9 cellular contexts compared by ENCODE assay signal in the genomic region with DNA sequence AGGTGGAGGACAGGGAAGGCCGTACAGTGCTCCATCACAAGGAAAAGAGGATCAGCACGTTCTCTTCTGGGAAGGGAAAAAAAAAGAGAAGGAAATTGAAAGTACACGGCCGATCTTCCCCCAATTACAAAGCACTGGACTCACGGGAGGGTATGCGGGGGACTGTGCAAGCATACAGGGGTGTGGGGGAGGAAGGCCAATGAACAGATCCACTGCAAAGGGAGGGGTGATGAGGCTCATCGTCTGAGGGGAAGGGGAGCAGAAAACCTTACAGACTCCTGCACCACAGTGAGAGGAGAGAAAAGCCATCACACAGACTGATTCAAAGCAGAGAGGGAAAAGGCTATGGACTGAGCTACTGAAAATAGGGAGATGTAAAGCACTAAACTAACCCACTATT. TPM values are rescaled to one million over a fixed set of nuclear protein-coding genes. Genes with fewer than 3 reads are reported as not detected.
DNase-seq lines count a peak whose midpoint lies in the region; ATAC-seq, FAIRE-seq and TF ChIP-seq lines count a peak whose summit lies in the region.
"Had no signal": no experiment of that assay in that cellular context is flagged by ENCODE, and none has a peak within 500 bp of the region (broad histone marks: within the 10 kb centered on the region; RNA-seq: fewer than 3 reads in every experiment).

No MANE protein-coding gene starts in this region.

- DNase-seq in GM18507 (ENCODE audit: extremely low spot score, insufficient read length, low read depth) (no peak), SK-N-MC (ENCODE audit: low read depth, low spot score) (no peak), fibroblast of mammary gland (ENCODE audit: low read depth) (no peak), skeletal muscle cell (ENCODE audit: low read depth) (no peak), GM12892 (ENCODE audit: insufficient read length) (no peak), foreskin keratinocyte (no peak), posterior cingulate gyrus (no peak)
- DNase-seq: NCI-H2171 treated with DMSO at 0.1 percent for 48 hours had no signal

- H3K27me3 ChIP-seq in foreskin keratinocyte, result no peaks in the 10 kb centered on the region

- intact Hi-C loops in posterior cingulate gyrus (cut with DNase I), result no loop called here

- H3K27ac ChIP-seq in SK-N-MC, result no peak overlapping the region
- no peak overlapping the region for H3K27ac ChIP-seq in foreskin keratinocyte

- FAIRE-seq in GM18507 (lab: Jason Lieb, UNC) (peak; percentile 65), GM12892 (lab: Jason Lieb, UNC) (no peak)

- no peaks in the 10 kb centered on the region for H3K4me1 ChIP-seq in foreskin keratinocyte

- TF ChIP-seq POLR2A in GM12892 (IDR thresholded peaks at IDR 0.05; ENCODE audit: low read depth, low read length), result no peak

- no peak for TF ChIP-seq CTCF in fibroblast of mammary gland (conservative IDR thresholded peaks at IDR 0.05; ENCODE audit: control insufficient read depth, insufficient read depth, low read depth, low read length)
- TF ChIP-seq CTCF in foreskin keratinocyte (conservative IDR thresholded peaks at IDR 0.05), result no peak

- peak overlapping the region; percentile 81 for H3K4me3 ChIP-seq in SK-N-MC
- peak overlapping the region; percentile 64 for H3K4me3 ChIP-seq in fibroblast of mammary gland (ENCODE audit: control insufficient read depth, low read depth, low read length)
- peak overlapping the region; percentile 63 for H3K4me3 ChIP-seq in skeletal muscle cell (ENCODE audit: low read depth, low read length)

- peak overlapping the region; percentile 55 for H3K9ac ChIP-seq in SK-N-MC (ENCODE audit: insufficient read length)

- ATAC-seq in HG02759 (IDR thresholded peaks at IDR 0.05; ENCODE audit: unreplicated experiment) (no peak), foreskin keratinocyte (no peak)

- H3K36me3 ChIP-seq in SK-N-MC (ENCODE audit: insufficient read depth, low read length), result no peaks in the 10 kb centered on the region; the same call in 1 of the 2 replicates

- H3K9me3 ChIP-seq in SK-N-MC (ENCODE audit: low read depth, low read length), result no peaks in the 10 kb centered on the region

RNA-seq across cellular contexts. Expression of a gene that starts 1.1 kb away (rescaled TPM):
- polyA plus RNA-seq in GM12892 (2012; ENCODE audit: missing spikeins), result 27.5 TPM
- total RNA-seq in foreskin keratinocyte, result 20.4 and 21.9 TPM in 2 replicates
- polyA plus RNA-seq in foreskin keratinocyte, result 17.8 and 20.3 TPM in 2 replicates

RNA-seq across cellular contexts. Expression of a gene that starts 9.7 kb away (rescaled TPM):
- 300 TPM for polyA plus RNA-seq in GM12892 (2012; ENCODE audit: missing spikeins)
- 110 and 114 TPM in 2 replicates for total RNA-seq in foreskin keratinocyte
- 148 and 153 TPM in 2 replicates for polyA plus RNA-seq in foreskin keratinocyte

RNA-seq across cellular contexts. Expression of a gene that starts 19.6 kb away (rescaled TPM):
- polyA plus RNA-seq in GM12892 (2012; ENCODE audit: missing spikeins), result 6.9 TPM
- 0.11 and 0.20 TPM in 2 replicates for total RNA-seq in foreskin keratinocyte
- 0.18 and 0.22 TPM in 2 replicates for polyA plus RNA-seq in foreskin keratinocyte

RNA-seq across cellular contexts. Expression of a gene that starts 29.6 kb away (rescaled TPM):
- 1.4 TPM for polyA plus RNA-seq in GM12892 (2012; ENCODE audit: missing spikeins)
- 0.71 TPM in 2 replicates for total RNA-seq in foreskin keratinocyte
- polyA plus RNA-seq in foreskin keratinocyte, result 1.9 and 2.9 TPM in 2 replicates
